ENCODE assay signal across 1 cellular context in the genomic region with DNA sequence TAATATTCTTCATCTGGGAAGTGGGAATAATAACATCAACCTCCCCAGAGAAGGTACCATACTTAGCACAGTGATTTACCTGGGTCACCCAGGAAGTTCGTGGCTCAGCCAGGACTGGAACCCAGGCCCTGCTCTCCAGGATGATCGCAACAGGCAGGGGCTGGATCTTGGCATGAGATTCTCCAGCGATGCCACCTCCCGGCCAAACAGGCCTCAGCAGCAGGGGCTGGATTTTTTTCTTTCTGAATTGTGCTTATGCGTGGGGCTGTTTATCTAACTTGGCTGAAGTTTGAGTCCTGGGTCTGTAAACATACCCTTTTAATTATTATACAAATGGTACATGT.
TF ChIP-seq lines count a peak whose summit lies in the region.

No MANE protein-coding gene starts in this region.

TF ChIP-seq in H1, 55 proteins besides CTCF, POLR2A, EP300 and RAD21 (continued from another document):
- TF ChIP-seq CHD7 (IDR thresholded peaks at IDR 0.05; ENCODE audit: insufficient replicate concordance, low read length) (no peak), NRF1 (IDR thresholded peaks at IDR 0.05; ENCODE audit: low read depth, low read length) (no peak), JUN (IDR thresholded peaks at IDR 0.05; ENCODE audit: low read depth, low read length) (no peak), BCL11A (IDR thresholded peaks at IDR 0.05; ENCODE audit: low read depth in 2 of 2, low read length in 2 of 2) (no peak), BACH1 (IDR thresholded peaks at IDR 0.05; ENCODE audit: low read length) (no peak), KDM1A (IDR thresholded peaks at IDR 0.05; ENCODE audit: borderline replicate concordance, low read length) (no peak), MAFK (IDR thresholded peaks at IDR 0.05; ENCODE audit: low read depth, low read length) (no peak), GTF2F1 (IDR thresholded peaks at IDR 0.05; ENCODE audit: borderline replicate concordance, low read depth, low read length) (no peak), TEAD4 (IDR thresholded peaks at IDR 0.05; ENCODE audit: low read depth, low read length) (no peak), NANOG (IDR thresholded peaks at IDR 0.05; ENCODE audit: insufficient read depth, low read depth, low read length, poor library complexity, severe bottlenecking) (no peak), EZH2 (IDR thresholded peaks at IDR 0.05; ENCODE audit: low read depth, low read length, severe bottlenecking) (no peak), CBX5 (IDR thresholded peaks at IDR 0.05; ENCODE audit: low read depth, low read length) (no peak), TCF12 (IDR thresholded peaks at IDR 0.05; ENCODE audit: low read depth, low read length) (no peak), KDM4A (IDR thresholded peaks at IDR 0.05; ENCODE audit: low read depth, low read length, severe bottlenecking) (no peak)
